Comparison of ENCODE assay signal across 29 cellular contexts in genomic region chr2:202169826-202170424, GRCh38.
"Had no signal": no experiment of that assay in that cellular context is flagged by ENCODE, and none has a peak within 500 bp of the region (broad histone marks: within the 10 kb centered on the region; RNA-seq: fewer than 3 reads in every experiment).

No MANE protein-coding gene starts in this region.

- ATAC-seq: activated T-cell treated with anti-CD3 and anti-CD28 coated beads, Interleukin-2, amount 50 U/mL, for 4 hours; esophagus mucosa; left lung; lower lobe of right lung; stimulated activated memory B cell treated with anti-CD40 and anti-IgM and Interleukin-4, amounts not matched to agents 10 μg/mL and 1 μg/mL and 100 μg/mL, for 72 hours; T-helper 17 cell; upper lobe of right lung had no signal

- FAIRE-seq: small intestine had no signal

- H3K4me3 ChIP-seq: breast epithelium, left lung, lower lobe of right lung, ovary, sigmoid colon, stomach, thyroid gland, upper lobe of right lung had no signal

- H3K4me3 Mint-ChIP-seq: activated CD4-positive, alpha-beta T cell treated with anti-CD3 and anti-CD28 coated beads, Interleukin-2, amount 10 ng/mL, durations not matched to agents 7 days and 5 days; activated CD8-positive, alpha-beta T cell treated with anti-CD3 and anti-CD28 coated beads for 36 hours; activated naive CD4-positive, alpha-beta T cell treated with anti-CD3 and anti-CD28 coated beads, Interleukin-2, amount 50 U/mL, for 24 hours; activated T-cell treated with anti-CD3 and anti-CD28 coated beads, Interleukin-2, amount 50 U/mL, for 4 hours; activated T-helper 17 cell treated with anti-CD3 and anti-CD28 coated beads, Interleukin-2, amount 50 U/mL, for 72 hours; dendritic cell treated with granulocyte-macrophage colony-stimulating factor and Interleukin-4, amounts not matched to agents 40 ng/mL and 50 ng/mL, for 4 days; endodermal cell; stimulated activated memory B cell treated with anti-CD40 and anti-IgM and Interleukin-4, amounts not matched to agents 10 μg/mL and 1 μg/mL and 100 μg/mL, for 72 hours; T-helper 17 cell had no signal

- H3K27ac Mint-ChIP-seq: activated CD4-positive, alpha-beta T cell treated with anti-CD3 and anti-CD28 coated beads, Interleukin-2, amount 10 ng/mL, durations not matched to agents 7 days and 5 days; activated CD8-positive, alpha-beta T cell treated with anti-CD3 and anti-CD28 coated beads for 36 hours; activated naive CD4-positive, alpha-beta T cell treated with anti-CD3 and anti-CD28 coated beads, Interleukin-2, amount 50 U/mL, for 24 hours; activated T-helper 17 cell treated with anti-CD3 and anti-CD28 coated beads, Interleukin-2, amount 50 U/mL, for 72 hours; dendritic cell treated with granulocyte-macrophage colony-stimulating factor and Interleukin-4, amounts not matched to agents 40 ng/mL and 50 ng/mL, for 4 days; endodermal cell; nephron; progenitor cell of endocrine pancreas; stimulated activated memory B cell treated with anti-CD40 and anti-IgM and Interleukin-4, amounts not matched to agents 10 μg/mL and 1 μg/mL and 100 μg/mL, for 72 hours; T-helper 17 cell had no signal

- H3K27me3 Mint-ChIP-seq: activated CD4-positive, alpha-beta T cell treated with anti-CD3 and anti-CD28 coated beads, Interleukin-2, amount 10 ng/mL, durations not matched to agents 7 days and 5 days; activated T-helper 17 cell treated with anti-CD3 and anti-CD28 coated beads, Interleukin-2, amount 50 U/mL, for 72 hours had no signal

- H3K9me3 Mint-ChIP-seq: activated CD4-positive, alpha-beta T cell treated with anti-CD3 and anti-CD28 coated beads, Interleukin-2, amount 10 ng/mL, durations not matched to agents 7 days and 5 days; activated CD8-positive, alpha-beta T cell treated with anti-CD3 and anti-CD28 coated beads for 36 hours; activated naive CD4-positive, alpha-beta T cell treated with anti-CD3 and anti-CD28 coated beads, Interleukin-2, amount 50 U/mL, for 24 hours; activated T-cell treated with anti-CD3 and anti-CD28 coated beads, Interleukin-2, amount 50 U/mL, for 4 hours; activated T-helper 17 cell treated with anti-CD3 and anti-CD28 coated beads, Interleukin-2, amount 50 U/mL, for 72 hours; dendritic cell treated with granulocyte-macrophage colony-stimulating factor and Interleukin-4, amounts not matched to agents 40 ng/mL and 50 ng/mL, for 4 days; stimulated activated memory B cell treated with anti-CD40 and anti-IgM and Interleukin-4, amounts not matched to agents 10 μg/mL and 1 μg/mL and 100 μg/mL, for 72 hours had no signal

- H3K27me3 ChIP-seq: breast epithelium, ovary, sigmoid colon, upper lobe of right lung had no signal

- H3K4me1 ChIP-seq: breast epithelium, upper lobe of right lung had no signal

- H3K36me3 Mint-ChIP-seq: activated naive CD4-positive, alpha-beta T cell treated with anti-CD3 and anti-CD28 coated beads, Interleukin-2, amount 50 U/mL, for 24 hours; stimulated activated memory B cell treated with anti-CD40 and anti-IgM and Interleukin-4, amounts not matched to agents 10 μg/mL and 1 μg/mL and 100 μg/mL, for 72 hours had no signal

- H3K36me3 ChIP-seq: breast epithelium, left lung, lower lobe of right lung, ovary, sigmoid colon, stomach, thyroid gland, upper lobe of right lung, WERI-Rb-1 had no signal

- DNase-seq: activated CD4-positive, alpha-beta T cell treated with anti-CD3 and anti-CD28 coated beads, Interleukin-2, amount 10 ng/mL, durations not matched to agents 7 days and 5 days; activated CD4-positive, CD25-positive, alpha-beta regulatory T cell treated with anti-CD3 and anti-CD28 coated beads, Interleukin-2, amount 50 U/mL, for 72 hours; activated CD8-positive, alpha-beta T cell treated with anti-CD3 and anti-CD28 coated beads for 36 hours; activated T-cell treated with anti-CD3 and anti-CD28 coated beads, Interleukin-2, amount 50 U/mL, for 4 hours; central memory CD4-positive, alpha-beta T cell; endodermal cell; foreskin fibroblast; head of caudate nucleus; kidney glomerular epithelial cell; left lung; lower lobe of right lung; ovary; sigmoid colon; small intestine; stimulated activated CD4-positive, alpha-beta T cell treated with anti-CD3 and anti-CD28 coated beads, Interleukin-4, amount 100 ng/mL, for 24 hours; stomach; T-helper 17 cell; T1000; thyroid gland; upper lobe of right lung; WERI-Rb-1 had no signal

- H3K9me3 ChIP-seq: breast epithelium, left lung, lower lobe of right lung, ovary, sigmoid colon, stomach, thyroid gland, upper lobe of right lung had no signal

- H3K27ac ChIP-seq: breast epithelium, left lung, lower lobe of right lung, ovary, sigmoid colon, stomach, thyroid gland, upper lobe of right lung, WERI-Rb-1 had no signal
